Comparison of ENCODE assay signal across 10 cellular contexts in the genomic region with DNA sequence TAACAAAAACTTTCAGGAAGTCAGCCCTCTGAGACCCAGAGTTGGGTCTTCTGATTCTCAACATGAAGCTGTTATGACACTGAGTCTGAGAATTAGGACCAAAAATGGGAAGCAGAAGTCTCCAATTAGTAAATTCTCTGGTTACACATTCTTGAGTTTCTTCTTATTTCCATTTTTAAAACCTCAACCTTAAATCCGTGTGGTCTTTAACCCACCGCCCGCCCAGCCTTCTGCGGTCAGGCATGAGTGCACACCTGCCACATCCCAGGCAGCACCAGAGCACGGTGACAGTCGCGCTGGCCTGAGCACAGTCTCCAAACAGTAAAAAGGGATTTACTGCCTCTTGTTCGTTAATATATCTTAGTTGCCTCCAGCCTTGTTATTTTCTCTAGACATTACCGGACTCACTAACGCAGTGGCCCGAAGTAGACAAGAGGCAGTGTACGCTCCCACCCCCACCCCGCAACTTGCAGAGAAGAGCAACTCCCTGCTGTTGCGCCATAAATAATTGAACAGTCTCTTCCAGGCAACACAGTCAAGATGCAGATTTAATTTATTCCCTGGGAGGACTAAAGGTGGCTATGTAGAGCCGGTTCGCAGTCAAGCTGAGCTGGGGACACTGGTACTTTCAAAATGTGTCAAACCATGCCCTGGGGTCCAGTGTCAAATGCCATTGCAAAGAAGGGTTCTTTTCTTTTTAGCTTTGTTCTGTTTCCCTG.
A peak's percentile ranks its signal among the peaks of the same experiment; 100 is the strongest.
DNase-seq lines count a peak whose midpoint lies in the region; ATAC-seq and TF ChIP-seq lines count a peak whose summit lies in the region.
"Had no signal": no experiment of that assay in that cellular context is flagged by ENCODE, and none has a peak within 500 bp of the region (broad histone marks: within the 10 kb centered on the region; RNA-seq: fewer than 3 reads in every experiment).

No MANE protein-coding gene starts in this region.

- ATAC-seq in GM18909 (IDR thresholded peaks at IDR 0.05; ENCODE audit: poor library complexity, unreplicated experiment) (peak; percentile 61), HG03565 (IDR thresholded peaks at IDR 0.05; ENCODE audit: unreplicated experiment) (peak; percentile 33), gastroesophageal sphincter (no peak), GM21360 (IDR thresholded peaks at IDR 0.05; ENCODE audit: unreplicated experiment) (no peak)
- ATAC-seq in natural killer cell treated with Interleukin-12 subunit alpha and Interleukin-12 subunit beta and Interleukin-15 and Interleukin-18, amount 100 ng/mL, for 72 hours: no peak

- H3K4me1 ChIP-seq in gastroesophageal sphincter (peaks cover 11 to 31% (median 17%) of the 10 kb centered on the region in 3 donors), stomach (peaks cover 0 to 29% (median 15%) of the 10 kb centered on the region in 4 donors)

- H3K36me3 ChIP-seq in gastroesophageal sphincter: no peaks in the 10 kb centered on the region
- no peaks in the 10 kb centered on the region for H3K36me3 ChIP-seq in stomach

- TF ChIP-seq POLR2A in gastroesophageal sphincter (IDR thresholded peaks at IDR 0.05) (no peak), stomach (IDR thresholded peaks at IDR 0.05) (no peak)

- no peak for DNase-seq in stomach
- no peak for DNase-seq in activated CD4-positive, alpha-beta T cell treated with anti-CD3 and anti-CD28 coated beads, Interleukin-2, amount 50 U/mL, for 1 hour
- DNase-seq in natural killer cell treated with Interleukin-12 subunit alpha and Interleukin-12 subunit beta and Interleukin-15 and Interleukin-18, amount 100 ng/mL, for 72 hours (ENCODE audit: low spot score): no peak
- DNase-seq in CD1c-positive myeloid dendritic cell (ENCODE audit: extremely low spot score): no peak
- DNase-seq: EL; stimulated activated CD4-positive, alpha-beta T cell treated with anti-CD3 and anti-CD28 coated beads, Interleukin-2, amount 100 ng/mL, for 24 hours had no signal

- H3K27ac ChIP-seq in gastroesophageal sphincter: peak overlapping the region in 3 of 4 donors; percentile 78 to 82 (median 82)
- peak overlapping the region in 3 of 5 donors; percentile 43 to 61 (median 53) for H3K27ac ChIP-seq in stomach

- H3K9me3 Mint-ChIP-seq in natural killer cell treated with Interleukin-12 subunit alpha and Interleukin-12 subunit beta and Interleukin-15 and Interleukin-18, amount 100 ng/mL, for 72 hours: no peaks in the 10 kb centered on the region

- no peaks in the 10 kb centered on the region for H3K36me3 Mint-ChIP-seq in natural killer cell treated with Interleukin-12 subunit alpha and Interleukin-12 subunit beta and Interleukin-15 and Interleukin-18, amount 100 ng/mL, for 72 hours

- H3K27ac Mint-ChIP-seq in natural killer cell treated with Interleukin-12 subunit alpha and Interleukin-12 subunit beta and Interleukin-15 and Interleukin-18, amount 100 ng/mL, for 72 hours: no peak overlapping the region

- H3K9me3 ChIP-seq in gastroesophageal sphincter (no peaks in the 10 kb centered on the region), stomach (no peaks in the 10 kb centered on the region)

- no peaks in the 10 kb centered on the region for H3K27me3 ChIP-seq in gastroesophageal sphincter
- H3K27me3 ChIP-seq in stomach: no peaks in the 10 kb centered on the region

- H3K4me3 ChIP-seq in gastroesophageal sphincter (no peak overlapping the region), stomach (no peak overlapping the region)

- peaks cover 20 to 50% of the 10 kb centered on the region in 2 donors for H3K27me3 Mint-ChIP-seq in natural killer cell treated with Interleukin-12 subunit alpha and Interleukin-12 subunit beta and Interleukin-15 and Interleukin-18, amount 100 ng/mL, for 72 hours

- intact Hi-C loops in stomach (cut with DNase I; ENCODE audit: low total_unique reads): no loop called here

- 67 to 84% methylated on average over 5 to 15 of the region's 16 CpGs for WGBS in gastroesophageal sphincter (ENCODE audit: low coverage in 1 of 2), 2 donors
- 81 to 94% (median 90%) methylated on average over 16 of the region's 16 CpGs for WGBS in stomach, 5 donors

- H3K4me1 Mint-ChIP-seq in natural killer cell treated with Interleukin-12 subunit alpha and Interleukin-12 subunit beta and Interleukin-15 and Interleukin-18, amount 100 ng/mL, for 72 hours (ENCODE audit: low read depth in 2 of 2): peaks cover 0 to 3% of the 10 kb centered on the region in 2 donors

- TF ChIP-seq CTCF in gastroesophageal sphincter (IDR thresholded peaks at IDR 0.05) (no peak), stomach (IDR thresholded peaks at IDR 0.05) (no peak)

- H3K4me3 Mint-ChIP-seq in natural killer cell treated with Interleukin-12 subunit alpha and Interleukin-12 subunit beta and Interleukin-15 and Interleukin-18, amount 100 ng/mL, for 72 hours: no peak overlapping the region

- no peak for TF ChIP-seq EP300 in gastroesophageal sphincter (IDR thresholded peaks at IDR 0.05)
- TF ChIP-seq EP300 in stomach (IDR thresholded peaks at IDR 0.05): no peak

Comparison
In these comparisons a context has a peak if more than half of its experiments do, and no peak if none do; other contexts are left out.
1. ATAC-seq: peak in GM18909 (single experiment) and HG03565 (single experiment); none in gastroesophageal sphincter (single experiment), GM21360 (single experiment) and natural killer cell treated with Interleukin-12 subunit alpha and Interleukin-12 subunit beta and Interleukin-15 and Interleukin-18, amount 100 ng/mL, for 72 hours (0 of 2).